18 cellular contexts compared by ENCODE assay signal in genomic region chr6:136546321-136546720, GRCh38. TPM values are rescaled to one million over a fixed set of nuclear protein-coding genes. Genes with fewer than 3 reads are reported as not detected.
DNase-seq lines count a peak whose midpoint lies in the region; ATAC-seq, FAIRE-seq and TF ChIP-seq lines count a peak whose summit lies in the region.
"Had no signal": no experiment of that assay in that cellular context is flagged by ENCODE, and none has a peak within 500 bp of the region (broad histone marks: within the 10 kb centered on the region; RNA-seq: fewer than 3 reads in every experiment).

No MANE protein-coding gene starts in this region.

- POLR2A ChIA-PET in HepG2 (lab: Yijun Ruan, JAX) = no interaction called here

- H3K36me3 ChIP-seq in liver (ENCODE audit: control insufficient read depth in 4 of 4, insufficient read depth in 3 of 4, low read depth in 1 of 4, low read length in 3 of 4) = no peaks in the 10 kb centered on the region
- H3K36me3 ChIP-seq in HepG2 (replicated peaks in 1 of 2; ENCODE audit: control insufficient read depth in 1 of 2, insufficient read depth in 2 of 2, low read length in 2 of 2) = no peaks in the 10 kb centered on the region
- H3K36me3 ChIP-seq in endocrine pancreas (ENCODE audit: control insufficient read depth, insufficient read depth, low read length) = no peaks in the 10 kb centered on the region
- H3K36me3 ChIP-seq in gastroesophageal sphincter = no peaks in the 10 kb centered on the region
- H3K36me3 ChIP-seq: BLaER1 had no signal

- no peaks in the 10 kb centered on the region for H3K27me3 ChIP-seq in liver (ENCODE audit: control insufficient read depth in 4 of 4, insufficient read depth in 4 of 4, low read length in 3 of 4)
- peaks cover 7 to 27% of the 10 kb centered on the region in 2 experiments; a peak in 4 of 5 replicates for H3K27me3 ChIP-seq in HepG2 (ENCODE audit: control insufficient read depth in 1 of 2, insufficient read depth in 2 of 2, low read length in 2 of 2)
- no peaks in the 10 kb centered on the region for H3K27me3 ChIP-seq in endocrine pancreas (ENCODE audit: control insufficient read depth, insufficient read depth, low read length)
- peaks cover 30% of the 10 kb centered on the region for H3K27me3 ChIP-seq in gastroesophageal sphincter

- CTCF ChIA-PET in HepG2 (lab: Yijun Ruan, JAX; ENCODE audit: low intra/inter-chr PET ratio, low total read pairs) = no interaction called here

- no peaks in the 10 kb centered on the region for H4K20me1 ChIP-seq in HepG2 (ENCODE audit: insufficient read depth, low read length)

- no peak for FAIRE-seq in HepG2 (lab: Jason Lieb, UNC)
- FAIRE-seq: GM12878, GM18507 had no signal

- no peaks in the 10 kb centered on the region for H3K9me3 Mint-ChIP-seq in nephron
- H3K9me3 Mint-ChIP-seq: CD8-positive, alpha-beta memory T cell had no signal

- H3K79me2 ChIP-seq in HepG2 (ENCODE audit: insufficient read depth, low read length) = no peaks in the 10 kb centered on the region

- no TSS peak for BruUV-seq in HepG2 (replicated peaks; lab: Mats Ljungman, UMichigan)

- H3K9ac ChIP-seq in liver (ENCODE audit: low read depth in 1 of 2, low read length in 2 of 2) (no peak overlapping the region), HepG2 (ENCODE audit: insufficient read depth, low read depth, low read length) (no peak overlapping the region), endocrine pancreas (ENCODE audit: control insufficient read depth, insufficient read depth, low read length) (no peak overlapping the region)
- H3K9ac ChIP-seq: BLaER1, GM23248 had no signal

- H3K4me1 Mint-ChIP-seq in nephron = peaks cover 10% of the 10 kb centered on the region

- no peak overlapping the region for H2AFZ ChIP-seq in HepG2 (ENCODE audit: low read length)
- H2AFZ ChIP-seq: GM23248 had no signal

- no peak overlapping the region for H3K4me3 ChIP-seq in liver (ENCODE audit: low read depth in 1 of 3, low read length in 3 of 3)
- no peak overlapping the region for H3K4me3 ChIP-seq in HepG2 (replicated peaks in 1 of 3; ENCODE audit: insufficient read depth in 1 of 3, low read depth in 2 of 3, low read length in 3 of 3)
- H3K4me3 ChIP-seq in endocrine pancreas (ENCODE audit: control insufficient read depth, insufficient read depth, low read length) = peak overlapping the region; percentile 49
- H3K4me3 ChIP-seq in gastroesophageal sphincter = no peak overlapping the region
- H3K4me3 ChIP-seq: BLaER1, GM12878, GM23248 had no signal

- intact Hi-C loops in HepG2 (cut with micrococcal nuclease; ENCODE audit: unreplicated experiment) = no loop called here

- no peak for DNase-seq in HepG2 (ENCODE audit: low spot score)
- no peak for DNase-seq in G401 (ENCODE audit: low spot score)
- DNase-seq: AML-193; Caco-2; CD8-positive, alpha-beta memory T cell; DMS 273 treated with DMSO at 0.1 percent for 48 hours; GM23248; H7; IMR-90 had no signal

- in situ Hi-C loops in HepG2 (cut with HindIII; ENCODE audit: extremely low pct_ligation_motif_present, low pct_unique_long_range_greater_than_20kb) = no loop called here
- in situ Hi-C loops in G401 (cut with HindIII; ENCODE audit: low sequenced_read_pairs) = no loop called here

- ATAC-seq in HepG2 = no peak
- ATAC-seq in gastroesophageal sphincter = no peak
- ATAC-seq in GM19324 (IDR thresholded peaks at IDR 0.05; ENCODE audit: low FRiP score, unreplicated experiment) = no peak
- ATAC-seq: GM12878 had no signal

- H3K36me3 Mint-ChIP-seq in nephron (ENCODE audit: low read depth) = no peaks in the 10 kb centered on the region

- H3K4me1 ChIP-seq in liver (ENCODE audit: control insufficient read depth in 4 of 4, insufficient read depth in 4 of 4, low read length in 3 of 4) (peaks cover 4 to 25% (median 16%) of the 10 kb centered on the region in 4 donors), HepG2 (ENCODE audit: insufficient read depth, low read length) (no peaks in the 10 kb centered on the region), endocrine pancreas (ENCODE audit: control insufficient read depth, insufficient read depth, low read length) (peaks cover 27% of the 10 kb centered on the region), gastroesophageal sphincter (peaks cover 0 to 18% (median 11%) of the 10 kb centered on the region in 3 donors)

- TF ChIP-seq EP300 in HepG2 (IDR thresholded peaks at IDR 0.05; ENCODE audit: low read depth in 2 of 2, low read length in 2 of 2) (no peak), HepG2 (CRISPR knock-in tag; IDR thresholded peaks at IDR 0.05; ENCODE audit: borderline replicate concordance) (no peak), gastroesophageal sphincter (IDR thresholded peaks at IDR 0.05) (no peak)

- TF ChIP-seq RAD21 in liver (IDR thresholded peaks at IDR 0.05) (no peak), HepG2 (CRISPR knock-in tag; IDR thresholded peaks at IDR 0.05) (no peak)

- peaks cover 56% of the 10 kb centered on the region for H3K27me3 Mint-ChIP-seq in nephron (ENCODE audit: low read depth)

- TF ChIP-seq POLR2A in HepG2 (IDR thresholded peaks at IDR 0.05; ENCODE audit: insufficient read depth in 1 of 2, low read depth in 2 of 2, low read length in 2 of 2) = no peak
- TF ChIP-seq POLR2A in gastroesophageal sphincter (IDR thresholded peaks at IDR 0.05) = no peak

- H3K9me3 ChIP-seq in liver (ENCODE audit: control insufficient read depth in 4 of 4, low read length in 3 of 4) = no peaks in the 10 kb centered on the region
- H3K9me3 ChIP-seq in HepG2 (ENCODE audit: low read length) = no peaks in the 10 kb centered on the region
- no peaks in the 10 kb centered on the region for H3K9me3 ChIP-seq in endocrine pancreas (ENCODE audit: control insufficient read depth, low read length)
- H3K9me3 ChIP-seq in gastroesophageal sphincter = no peaks in the 10 kb centered on the region
- H3K9me3 ChIP-seq: BLaER1, Caco-2 had no signal

- no peak overlapping the region for H3K4me3 Mint-ChIP-seq in nephron
- H3K4me3 Mint-ChIP-seq: CD8-positive, alpha-beta memory T cell had no signal

- WGBS in liver = 27% methylated on average over 1 of the region's 1 CpG
- WGBS in HepG2 (ENCODE audit: low lambda C conversion rate) = 35% methylated on average over 1 of the region's 1 CpG
- WGBS in gastroesophageal sphincter (ENCODE audit: low coverage in 1 of 2), 2 donors = 100% methylated on average over 1 of the region's 1 CpG

- H3K27ac Mint-ChIP-seq in nephron = peak overlapping the region in 2 of 3 experiments; percentile 14 to 48

- no peak overlapping the region for H3K4me2 ChIP-seq in HepG2 (ENCODE audit: low read depth, low read length)
- H3K4me2 ChIP-seq: BLaER1 had no signal

- H3K27ac ChIP-seq in liver (ENCODE audit: low read depth in 1 of 2, low read length in 2 of 2) = no peak overlapping the region
- no peak overlapping the region for H3K27ac ChIP-seq in HepG2 (ENCODE audit: extremely low read length, insufficient read depth, low read length)
- H3K27ac ChIP-seq in gastroesophageal sphincter = no peak overlapping the region
- H3K27ac ChIP-seq: 22Rv1, BLaER1, GM23248 had no signal

- TF ChIP-seq CTCF in liver (IDR thresholded peaks at IDR 0.05; ENCODE audit: low read depth, low read length, missing input control) = no peak
- no peak for TF ChIP-seq CTCF in HepG2 (CRISPR knock-in tag; IDR thresholded peaks at IDR 0.05)
- TF ChIP-seq CTCF in nephron (IDR thresholded peaks at IDR 0.05; ENCODE audit: unreplicated experiment in 3 of 3) = no peak
- no peak for TF ChIP-seq CTCF in gastroesophageal sphincter (IDR thresholded peaks at IDR 0.05)

TF ChIP-seq in liver, 16 proteins besides CTCF, POLR2A, EP300 and RAD21:
- TF ChIP-seq GABPA (IDR thresholded peaks at IDR 0.05 in 1 of 2, conservative IDR thresholded peaks at IDR 0.05 in 1 of 2) (peak; percentile 16 to 26), HNF4A (conservative IDR thresholded peaks at IDR 0.05) (no peak)

TF ChIP-seq in HepG2, 621 proteins besides CTCF, POLR2A, EP300 and RAD21 (continues in another document):
- TF ChIP-seq PHF8 (CRISPR knock-in tag; IDR thresholded peaks at IDR 0.05) (no peak), TCF7 (IDR thresholded peaks at IDR 0.05; ENCODE audit: low read depth) (no peak), ZNF703 (CRISPR knock-in tag; IDR thresholded peaks at IDR 0.05; ENCODE audit: borderline replicate concordance) (no peak), POLR2AphosphoS5 (IDR thresholded peaks at IDR 0.05; ENCODE audit: low read depth, low read length) (no peak), ZNF430 (CRISPR knock-in tag; IDR thresholded peaks at IDR 0.05) (no peak)

RNA-seq across cellular contexts. Expression of gene MAP7, which starts 3.9 kb away (rescaled TPM):
- total RNA-seq in liver (10 to 100 TPM in 1 of 2 donors, 1 to 10 TPM in 1; 3.2 to 17.5 TPM), HepG2 (2016; rRNA removed; fragmentation: Illumina TruSeq; extraction: Trizol) (0.04 and 0.07 TPM in 2 replicates), gastroesophageal sphincter (1 to 10 TPM; 1.1 to 6.7 (median 4.3) TPM)
- polyA plus RNA-seq in liver (1 to 10 TPM; 8.1 to 8.4 TPM), HepG2 (2011; rRNA removed) (not detected in 2 replicates)
- total RNA-seq in HepG2 (2016; cell fraction: cytosol; rRNA removed; fragmentation: Illumina TruSeq; extraction: Trizol; ENCODE audit: low read depth) = not detected in 2 replicates
- not detected in 2 replicates for total RNA-seq in HepG2 (2016; cell fraction: insoluble cytoplasmic fraction; rRNA removed; fragmentation: Illumina TruSeq; extraction: Trizol)
- 0.06 and 0.07 TPM in 2 replicates for total RNA-seq in HepG2 (2016; cell fraction: membrane; rRNA removed; fragmentation: Illumina TruSeq; extraction: Trizol)
- total RNA-seq in HepG2 (2016; cell fraction: nucleus; rRNA removed; fragmentation: Illumina TruSeq; extraction: Trizol) = not detected in 2 replicates
- polyA plus RNA-seq in HepG2 (2011; cell fraction: cytosol; rRNA removed) = not detected in 2 replicates
- polyA plus RNA-seq in HepG2 (2011; cell fraction: nucleus; rRNA removed) = not detected in 2 replicates
- polyA plus RNA-seq in HepG2 (2012) = not detected in 2 replicates
- polyA plus RNA-seq in HepG2 (2016; cell fraction: cytosol; fragmentation: Illumina TruSeq; extraction: Trizol; ENCODE audit: low read depth) = not detected in 2 replicates
- 0.05 and 0.13 TPM in 2 replicates for polyA plus RNA-seq in HepG2 (2016; cell fraction: insoluble cytoplasmic fraction; fragmentation: Illumina TruSeq; extraction: Trizol; ENCODE audit: low read depth)
- not detected in 2 replicates for polyA plus RNA-seq in HepG2 (2016; cell fraction: membrane; fragmentation: Illumina TruSeq; extraction: Trizol; ENCODE audit: low read depth)
- not detected in 2 replicates for polyA plus RNA-seq in HepG2 (2016; cell fraction: nucleus; fragmentation: Illumina TruSeq; extraction: Trizol; ENCODE audit: insufficient read depth, low read depth)
- polyA minus RNA-seq in HepG2 (2011; rRNA and poly(A)+ RNA removed; ENCODE audit: low replicate concordance) = 26.0 TPM in 1 of 2 replicates, not detected in the other
- 0.18 TPM in 1 of 2 replicates, not detected in the other for polyA minus RNA-seq in HepG2 (2011; cell fraction: cytosol; rRNA and poly(A)+ RNA removed)
- polyA minus RNA-seq in HepG2 (2011; cell fraction: nucleus; rRNA and poly(A)+ RNA removed) = 0.13 TPM in 1 of 2 replicates, not detected in the other
- total RNA-seq in G401 (2014; rRNA removed; shearing (Covaris generic)) = not detected in 2 replicates
